Comparison of ENCODE assay signal across 18 cellular contexts in genomic region chr2:117087565-117088291, GRCh38.
DNase-seq lines count a peak whose midpoint lies in the region; ATAC-seq and TF ChIP-seq lines count a peak whose summit lies in the region.
"Had no signal": no experiment of that assay in that cellular context is flagged by ENCODE, and none has a peak within 500 bp of the region (broad histone marks: within the 10 kb centered on the region; RNA-seq: fewer than 3 reads in every experiment).

No MANE protein-coding gene starts in this region.

- H3K9ac ChIP-seq in HUES6 (ENCODE audit: low read length): peak overlapping the region; percentile 32

- H3K4me3 ChIP-seq in HUES6 (ENCODE audit: low read depth, low read length): peak overlapping the region; percentile 30; the same call in 1 of the 2 replicates
- no peak overlapping the region for H3K4me3 ChIP-seq in naive thymus-derived CD4-positive, alpha-beta T cell (ENCODE audit: low read length)
- H3K4me3 ChIP-seq: thoracic aorta had no signal

- no peaks in the 10 kb centered on the region for H3K27me3 Mint-ChIP-seq in progenitor cell of endocrine pancreas
- no peaks in the 10 kb centered on the region for H3K27me3 Mint-ChIP-seq in naive thymus-derived CD4-positive, alpha-beta T cell
- no peaks in the 10 kb centered on the region for H3K27me3 Mint-ChIP-seq in activated T-helper 17 cell treated with anti-CD3 and anti-CD28 coated beads, Interleukin-2, amount 50 U/mL, for 72 hours
- H3K27me3 Mint-ChIP-seq: activated CD4-positive, alpha-beta T cell treated with anti-CD3 and anti-CD28 coated beads, Interleukin-2, amount 10 ng/mL, durations not matched to agents 24 days and 14 days; activated naive CD4-positive, alpha-beta T cell treated with anti-CD3 and anti-CD28 coated beads, Interleukin-2, amount 10 ng/mL, durations not matched to agents 7 days and 5 days had no signal

- intact Hi-C loops in naive thymus-derived CD4-positive, alpha-beta T cell (cut with micrococcal nuclease): no loop called here

- H3K9me3 ChIP-seq in HUES6 (ENCODE audit: control insufficient read depth, insufficient read depth, low read depth, low read length): no peaks in the 10 kb centered on the region
- H3K9me3 ChIP-seq in naive thymus-derived CD4-positive, alpha-beta T cell (ENCODE audit: control insufficient read depth in 2 of 3, low read length in 3 of 3): no peaks in the 10 kb centered on the region
- H3K9me3 ChIP-seq: thoracic aorta had no signal

- no peak overlapping the region for H3K4me3 Mint-ChIP-seq in progenitor cell of endocrine pancreas (ENCODE audit: low read depth)
- H3K4me3 Mint-ChIP-seq in naive thymus-derived CD4-positive, alpha-beta T cell: no peak overlapping the region
- H3K4me3 Mint-ChIP-seq in activated T-helper 17 cell treated with anti-CD3 and anti-CD28 coated beads, Interleukin-2, amount 50 U/mL, for 72 hours: no peak overlapping the region
- H3K4me3 Mint-ChIP-seq: activated CD4-positive, alpha-beta T cell treated with anti-CD3 and anti-CD28 coated beads, Interleukin-2, amount 10 ng/mL, durations not matched to agents 24 days and 14 days; activated naive CD4-positive, alpha-beta T cell treated with anti-CD3 and anti-CD28 coated beads, Interleukin-2, amount 10 ng/mL, durations not matched to agents 7 days and 5 days had no signal

- H3K4me1 ChIP-seq in HUES6 (ENCODE audit: control insufficient read depth, insufficient read depth, low read length): peaks cover 37% of the 10 kb centered on the region
- H3K4me1 ChIP-seq in naive thymus-derived CD4-positive, alpha-beta T cell (ENCODE audit: control insufficient read depth in 2 of 2, insufficient read depth in 2 of 2, low read length in 2 of 2): no peaks in the 10 kb centered on the region

- POLR2A ChIA-PET in naive thymus-derived CD4-positive, alpha-beta T cell (lab: Charles Lee): no interaction called here

- H3K9me3 Mint-ChIP-seq in progenitor cell of endocrine pancreas (ENCODE audit: low read depth): no peaks in the 10 kb centered on the region
- H3K9me3 Mint-ChIP-seq in naive thymus-derived CD4-positive, alpha-beta T cell: peaks cover 0 to 10% (median 4%) of the 10 kb centered on the region in 11 donors
- no peaks in the 10 kb centered on the region for H3K9me3 Mint-ChIP-seq in activated T-helper 17 cell treated with anti-CD3 and anti-CD28 coated beads, Interleukin-2, amount 50 U/mL, for 72 hours
- H3K9me3 Mint-ChIP-seq: activated naive CD4-positive, alpha-beta T cell treated with anti-CD3 and anti-CD28 coated beads, Interleukin-2, amount 10 ng/mL, durations not matched to agents 7 days and 5 days had no signal

- H3K27ac ChIP-seq in HUES6 (ENCODE audit: low read depth, low read length): no peak overlapping the region; the same call in 1 of the 2 replicates
- H3K27ac ChIP-seq in naive thymus-derived CD4-positive, alpha-beta T cell (ENCODE audit: low read depth, low read length): no peak overlapping the region
- H3K27ac ChIP-seq: thoracic aorta had no signal

- H3K36me3 ChIP-seq in HUES6 (ENCODE audit: control insufficient read depth, insufficient read depth, low read length): no peaks in the 10 kb centered on the region
- no peaks in the 10 kb centered on the region for H3K36me3 ChIP-seq in naive thymus-derived CD4-positive, alpha-beta T cell (ENCODE audit: control insufficient read depth in 2 of 3, insufficient read depth in 3 of 3, low read length in 3 of 3)
- H3K36me3 ChIP-seq: thoracic aorta had no signal

- no peaks in the 10 kb centered on the region for H3K36me3 Mint-ChIP-seq in progenitor cell of endocrine pancreas (ENCODE audit: insufficient read depth)
- no peaks in the 10 kb centered on the region for H3K36me3 Mint-ChIP-seq in naive thymus-derived CD4-positive, alpha-beta T cell
- H3K36me3 Mint-ChIP-seq in activated T-helper 17 cell treated with anti-CD3 and anti-CD28 coated beads, Interleukin-2, amount 50 U/mL, for 72 hours (ENCODE audit: low read depth): no peaks in the 10 kb centered on the region
- H3K36me3 Mint-ChIP-seq: activated naive CD4-positive, alpha-beta T cell treated with anti-CD3 and anti-CD28 coated beads, Interleukin-2, amount 10 ng/mL, durations not matched to agents 7 days and 5 days had no signal

- DNase-seq in NCI-H748 (lab: John Stamatoyannopoulos, UW; ENCODE audit: unreplicated experiment) (peak; percentile 41), iPS DF 4.7 (ENCODE audit: extremely low read depth, low spot score) (peak; percentile 30), progenitor cell of endocrine pancreas (ENCODE audit: low spot score, unreplicated experiment) (no peak), AML-193 (lab: John Stamatoyannopoulos, UW) (no peak)
- no peak for DNase-seq in naive thymus-derived CD4-positive, alpha-beta T cell
- DNase-seq: activated CD4-positive, alpha-beta T cell treated with anti-CD3 and anti-CD28 coated beads, Interleukin-2, amount 10 ng/mL, durations not matched to agents 24 days and 14 days; activated naive CD4-positive, alpha-beta T cell treated with anti-CD3 and anti-CD28 coated beads, Interleukin-2, amount 10 ng/mL, durations not matched to agents 7 days and 5 days; cortex of kidney; DMS 273 treated with DMSO at 0.1 percent for 48 hours; KBM-7; kidney glomerular epithelial cell; NCI-H146; NCI-H524; SIG-M5 had no signal

- H3K27me3 ChIP-seq in HUES6 (ENCODE audit: control insufficient read depth, insufficient read depth, low read length): no peaks in the 10 kb centered on the region
- no peaks in the 10 kb centered on the region for H3K27me3 ChIP-seq in naive thymus-derived CD4-positive, alpha-beta T cell (ENCODE audit: control insufficient read depth in 2 of 2, insufficient read depth in 2 of 2, low read length in 2 of 2)

- CTCF ChIA-PET in naive thymus-derived CD4-positive, alpha-beta T cell (lab: Charles Lee): no interaction called here

- no peak for ATAC-seq in GM21423 (IDR thresholded peaks at IDR 0.05; ENCODE audit: unreplicated experiment)
- ATAC-seq in naive thymus-derived CD4-positive, alpha-beta T cell: no peak
- no peak for ATAC-seq in activated T-helper 17 cell treated with anti-CD3 and anti-CD28 coated beads, Interleukin-2, amount 50 U/mL, for 72 hours (replicated peaks)

- peaks cover 16% of the 10 kb centered on the region for H3K4me1 Mint-ChIP-seq in progenitor cell of endocrine pancreas (ENCODE audit: low read depth)
- H3K4me1 Mint-ChIP-seq in naive thymus-derived CD4-positive, alpha-beta T cell: no peaks in the 10 kb centered on the region
- no peaks in the 10 kb centered on the region for H3K4me1 Mint-ChIP-seq in activated T-helper 17 cell treated with anti-CD3 and anti-CD28 coated beads, Interleukin-2, amount 50 U/mL, for 72 hours
- H3K4me1 Mint-ChIP-seq: activated CD4-positive, alpha-beta T cell treated with anti-CD3 and anti-CD28 coated beads, Interleukin-2, amount 10 ng/mL, durations not matched to agents 24 days and 14 days; activated naive CD4-positive, alpha-beta T cell treated with anti-CD3 and anti-CD28 coated beads, Interleukin-2, amount 10 ng/mL, durations not matched to agents 7 days and 5 days had no signal

- peak overlapping the region; percentile 53 for H3K27ac Mint-ChIP-seq in progenitor cell of endocrine pancreas
- H3K27ac Mint-ChIP-seq in naive thymus-derived CD4-positive, alpha-beta T cell: no peak overlapping the region
- H3K27ac Mint-ChIP-seq in activated T-helper 17 cell treated with anti-CD3 and anti-CD28 coated beads, Interleukin-2, amount 50 U/mL, for 72 hours: no peak overlapping the region
- H3K27ac Mint-ChIP-seq: activated CD4-positive, alpha-beta T cell treated with anti-CD3 and anti-CD28 coated beads, Interleukin-2, amount 10 ng/mL, durations not matched to agents 24 days and 14 days; activated naive CD4-positive, alpha-beta T cell treated with anti-CD3 and anti-CD28 coated beads, Interleukin-2, amount 10 ng/mL, durations not matched to agents 7 days and 5 days had no signal

- TF ChIP-seq CTCF in progenitor cell of endocrine pancreas (IDR thresholded peaks at IDR 0.05; ENCODE audit: unreplicated experiment): no peak

Comparison
In these comparisons a context has a peak if more than half of its experiments do, and no peak if none do; other contexts are left out.
1. DNase-seq: peak in NCI-H748 (single experiment) and iPS DF 4.7 (single experiment); none in progenitor cell of endocrine pancreas (single experiment), AML-193 (0 of 2) and naive thymus-derived CD4-positive, alpha-beta T cell (0 of 9).